In the genomic region with DNA sequence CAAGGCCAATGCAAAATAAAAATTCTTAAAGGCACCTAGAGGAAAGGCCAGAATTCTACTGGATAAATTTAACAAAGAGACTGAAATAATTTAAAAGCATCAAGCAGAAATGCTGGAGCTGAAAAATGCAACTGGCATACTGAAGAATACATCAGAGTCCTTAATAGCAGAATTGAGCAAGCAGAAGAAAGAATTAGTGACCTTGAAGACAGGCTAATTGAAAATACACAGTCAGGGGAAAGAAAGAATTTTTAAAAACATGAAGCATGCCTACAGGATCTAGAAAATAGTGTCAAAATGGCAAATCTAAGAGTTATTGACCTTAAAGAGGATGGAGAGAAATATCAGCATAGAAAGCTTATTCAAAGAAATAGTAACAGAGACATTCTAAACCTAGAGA, we compare ENCODE assay signal across 2 cellular contexts.
TF ChIP-seq lines count a peak whose summit lies in the region.

No MANE protein-coding gene starts in this region.

TF ChIP-seq in SK-N-SH treated with all-trans-retinoic acid at 6 μM for 48 hours, 23 proteins besides CTCF, POLR2A, EP300 and RAD21 (continued from another document):
- TF ChIP-seq, protein P1, sequence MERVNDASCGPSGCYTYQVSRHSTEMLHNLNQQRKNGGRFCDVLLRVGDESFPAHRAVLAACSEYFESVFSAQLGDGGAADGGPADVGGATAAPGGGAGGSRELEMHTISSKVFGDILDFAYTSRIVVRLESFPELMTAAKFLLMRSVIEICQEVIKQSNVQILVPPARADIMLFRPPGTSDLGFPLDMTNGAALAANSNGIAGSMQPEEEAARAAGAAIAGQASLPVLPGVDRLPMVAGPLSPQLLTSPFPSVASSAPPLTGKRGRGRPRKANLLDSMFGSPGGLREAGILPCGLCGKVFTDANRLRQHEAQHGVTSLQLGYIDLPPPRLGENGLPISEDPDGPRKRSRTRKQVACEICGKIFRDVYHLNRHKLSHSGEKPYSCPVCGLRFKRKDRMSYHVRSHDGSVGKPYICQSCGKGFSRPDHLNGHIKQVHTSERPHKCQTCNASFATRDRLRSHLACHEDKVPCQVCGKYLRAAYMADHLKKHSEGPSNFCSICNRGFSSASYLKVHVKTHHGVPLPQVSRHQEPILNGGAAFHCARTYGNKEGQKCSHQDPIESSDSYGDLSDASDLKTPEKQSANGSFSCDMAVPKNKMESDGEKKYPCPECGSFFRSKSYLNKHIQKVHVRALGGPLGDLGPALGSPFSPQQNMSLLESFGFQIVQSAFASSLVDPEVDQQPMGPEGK (CRISPR knock-in tag; IDR thresholded peaks at IDR 0.05; ENCODE audit: borderline replicate concordance) = no peak

TF ChIP-seq in A549, 52 proteins besides CTCF, POLR2A, EP300 and RAD21 (continued from another document):
- TF ChIP-seq, protein P2, sequence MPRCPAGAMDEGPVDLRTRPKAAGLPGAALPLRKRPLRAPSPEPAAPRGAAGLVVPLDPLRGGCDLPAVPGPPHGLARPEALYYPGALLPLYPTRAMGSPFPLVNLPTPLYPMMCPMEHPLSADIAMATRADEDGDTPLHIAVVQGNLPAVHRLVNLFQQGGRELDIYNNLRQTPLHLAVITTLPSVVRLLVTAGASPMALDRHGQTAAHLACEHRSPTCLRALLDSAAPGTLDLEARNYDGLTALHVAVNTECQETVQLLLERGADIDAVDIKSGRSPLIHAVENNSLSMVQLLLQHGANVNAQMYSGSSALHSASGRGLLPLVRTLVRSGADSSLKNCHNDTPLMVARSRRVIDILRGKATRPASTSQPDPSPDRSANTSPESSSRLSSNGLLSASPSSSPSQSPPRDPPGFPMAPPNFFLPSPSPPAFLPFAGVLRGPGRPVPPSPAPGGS (IDR thresholded peaks at IDR 0.05) = no peak
- no peak for TF ChIP-seq BHLHE40 (IDR thresholded peaks at IDR 0.05; ENCODE audit: low read depth, low read length)
- no peak for TF ChIP-seq KDM1A (IDR thresholded peaks at IDR 0.05; ENCODE audit: low read depth)
- TF ChIP-seq HOXB13 (CRISPR knock-in tag; IDR thresholded peaks at IDR 0.05; ENCODE audit: low read depth) = no peak
- TF ChIP-seq MAFK (IDR thresholded peaks at IDR 0.05; ENCODE audit: partially characterized antibody) = no peak
- TF ChIP-seq, protein P3, sequence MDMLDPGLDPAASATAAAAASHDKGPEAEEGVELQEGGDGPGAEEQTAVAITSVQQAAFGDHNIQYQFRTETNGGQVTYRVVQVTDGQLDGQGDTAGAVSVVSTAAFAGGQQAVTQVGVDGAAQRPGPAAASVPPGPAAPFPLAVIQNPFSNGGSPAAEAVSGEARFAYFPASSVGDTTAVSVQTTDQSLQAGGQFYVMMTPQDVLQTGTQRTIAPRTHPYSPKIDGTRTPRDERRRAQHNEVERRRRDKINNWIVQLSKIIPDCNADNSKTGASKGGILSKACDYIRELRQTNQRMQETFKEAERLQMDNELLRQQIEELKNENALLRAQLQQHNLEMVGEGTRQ (IDR thresholded peaks at IDR 0.05) = no peak
- TF ChIP-seq, protein P4, sequence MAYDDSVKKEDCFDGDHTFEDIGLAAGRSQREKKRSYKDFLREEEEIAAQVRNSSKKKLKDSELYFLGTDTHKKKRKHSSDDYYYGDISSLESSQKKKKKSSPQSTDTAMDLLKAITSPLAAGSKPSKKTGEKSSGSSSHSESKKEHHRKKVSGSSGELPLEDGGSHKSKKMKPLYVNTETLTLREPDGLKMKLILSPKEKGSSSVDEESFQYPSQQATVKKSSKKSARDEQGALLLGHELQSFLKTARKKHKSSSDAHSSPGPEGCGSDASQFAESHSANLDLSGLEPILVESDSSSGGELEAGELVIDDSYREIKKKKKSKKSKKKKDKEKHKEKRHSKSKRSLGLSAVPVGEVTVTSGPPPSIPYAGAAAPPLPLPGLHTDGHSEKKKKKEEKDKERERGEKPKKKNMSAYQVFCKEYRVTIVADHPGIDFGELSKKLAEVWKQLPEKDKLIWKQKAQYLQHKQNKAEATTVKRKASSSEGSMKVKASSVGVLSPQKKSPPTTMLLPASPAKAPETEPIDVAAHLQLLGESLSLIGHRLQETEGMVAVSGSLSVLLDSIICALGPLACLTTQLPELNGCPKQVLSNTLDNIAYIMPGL (CRISPR knock-in tag; IDR thresholded peaks at IDR 0.05; ENCODE audit: borderline replicate concordance) = no peak
- no peak for TF ChIP-seq TP53 (CRISPR knock-in tag; IDR thresholded peaks at IDR 0.05)
- no peak for TF ChIP-seq EHF (CRISPR knock-in tag; IDR thresholded peaks at IDR 0.05)
- TF ChIP-seq, protein P5, sequence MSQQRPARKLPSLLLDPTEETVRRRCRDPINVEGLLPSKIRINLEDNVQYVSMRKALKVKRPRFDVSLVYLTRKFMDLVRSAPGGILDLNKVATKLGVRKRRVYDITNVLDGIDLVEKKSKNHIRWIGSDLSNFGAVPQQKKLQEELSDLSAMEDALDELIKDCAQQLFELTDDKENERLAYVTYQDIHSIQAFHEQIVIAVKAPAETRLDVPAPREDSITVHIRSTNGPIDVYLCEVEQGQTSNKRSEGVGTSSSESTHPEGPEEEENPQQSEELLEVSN (IDR thresholded peaks at IDR 0.05; ENCODE audit: borderline replicate concordance, low read depth) = no peak
